Comparison of ENCODE assay signal across 27 cellular contexts in genomic region chr9:110575952-110576351, GRCh38. TPM values are rescaled to one million over a fixed set of nuclear protein-coding genes. Genes with fewer than 3 reads are reported as not detected.
DNase-seq lines count a peak whose midpoint lies in the region; ATAC-seq, FAIRE-seq and TF ChIP-seq lines count a peak whose summit lies in the region.
"Had no signal": no experiment of that assay in that cellular context is flagged by ENCODE, and none has a peak within 500 bp of the region (broad histone marks: within the 10 kb centered on the region; RNA-seq: fewer than 3 reads in every experiment).

No MANE protein-coding gene starts in this region.

- H3K4me3 ChIP-seq in A549 (no peak overlapping the region), IMR-90 (ENCODE audit: insufficient read depth, low read depth, low read length) (no peak overlapping the region), endothelial cell of umbilical vein (replicated peaks in 1 of 3; ENCODE audit: insufficient read depth in 1 of 3, low read depth in 1 of 3, low read length in 3 of 3) (no peak overlapping the region), lower lobe of right lung (peak overlapping the region; percentile 60)
- H3K4me3 ChIP-seq: BLaER1, SK-N-MC had no signal

- no peak overlapping the region for H3K56ac ChIP-seq in IMR-90 (ENCODE audit: extremely low read depth, insufficient read depth, low read length)

- H3K27ac ChIP-seq in A549 (0 out of 6 replicates have a peak overlapping the region, but pooled peaks of 1 of the 2 experiments have one; percentile 1), IMR-90 (ENCODE audit: insufficient read depth, low read length) (no peak overlapping the region), endothelial cell of umbilical vein (ENCODE audit: insufficient read depth, low read depth, low read length) (no peak overlapping the region), lower lobe of right lung (no peak overlapping the region)
- H3K27ac ChIP-seq: BLaER1, foreskin keratinocyte, SK-N-MC, spleen had no signal

- no peak overlapping the region for H4K5ac ChIP-seq in IMR-90 (ENCODE audit: low read depth, low read length)

- H3K36me3 ChIP-seq in IMR-90 (ENCODE audit: control insufficient read depth, insufficient read depth, low read length): peaks cover 3% of the 10 kb centered on the region
- no peaks in the 10 kb centered on the region for H3K36me3 ChIP-seq in endothelial cell of umbilical vein (ENCODE audit: control insufficient read depth in 2 of 2, extremely low read depth in 1 of 2, insufficient read depth in 2 of 2, low read length in 2 of 2)
- H3K36me3 ChIP-seq in lower lobe of right lung: no peaks in the 10 kb centered on the region
- H3K36me3 ChIP-seq: BLaER1, spleen had no signal

- peaks cover 5% of the 10 kb centered on the region for H3K9me1 ChIP-seq in IMR-90 (ENCODE audit: insufficient read depth, low read length)
- no peaks in the 10 kb centered on the region for H3K9me1 ChIP-seq in endothelial cell of umbilical vein (replicated peaks; ENCODE audit: control insufficient read depth, extremely low read depth, insufficient read depth, low read length)

- no peaks in the 10 kb centered on the region for H3K4me1 Mint-ChIP-seq in activated T-cell treated with anti-CD3 and anti-CD28 coated beads, Interleukin-2, amount 50 U/mL, for 4 hours (ENCODE audit: low read depth)
- H3K4me1 Mint-ChIP-seq: activated CD4-positive, alpha-beta memory T cell treated with anti-CD3 and anti-CD28 coated beads, Interleukin-2, amount 10 ng/mL, durations not matched to agents 7 days and 5 days; central memory CD8-positive, alpha-beta T cell had no signal

- TF ChIP-seq EP300 in A549 (IDR thresholded peaks at IDR 0.05): no peak

- DNase-seq in A549 (ENCODE audit: low read depth in 1 of 2, low spot score in 1 of 2): no peak
- no peak for DNase-seq in IMR-90
- DNase-seq in endothelial cell of umbilical vein (ENCODE audit: low read depth, low spot score): peak; percentile 9
- no peak for DNase-seq in lower lobe of right lung
- DNase-seq in kidney tubule cell (ENCODE audit: low spot score): no peak
- no peak for DNase-seq in posterior cingulate gyrus
- no peak for DNase-seq in DMS79 treated with DMSO at 0.1 percent for 48 hours (lab: John Stamatoyannopoulos, UW)
- no peak for DNase-seq in activated T-cell treated with anti-CD3 and anti-CD28 coated beads, Interleukin-2, amount 50 U/mL, for 4 hours
- DNase-seq: activated CD4-positive, alpha-beta memory T cell treated with anti-CD3 and anti-CD28 coated beads, Interleukin-2, amount 10 ng/mL, durations not matched to agents 7 days and 5 days; activated CD4-positive, alpha-beta T cell treated with anti-CD3 and anti-CD28 coated beads for 1 hour; activated CD8-positive, alpha-beta memory T cell treated with anti-CD3 and anti-CD28 coated beads, Interleukin-2, amount 50 U/mL, for 48 hours; DMS79; HCEC 1CT; KG1; NCI-H1436 treated with DMSO at 0.1 percent for 48 hours; NCI-H2107; NCI-H82; retina; spleen; T-helper 17 cell had no signal

- in situ Hi-C loops in IMR-90 (cut with MboI; ENCODE audit: low sequenced_read_pairs): no loop called here

- CTCF ChIA-PET in A549 (lab: Yijun Ruan, JAX): interaction anchor here (0.9 to 1.1 kb wide), 3 partner anchors 45 to 392 kb away, joined by 3 to 4 read pairs (median 3); no protein-coding TSS in a partner anchor
- CTCF ChIA-PET in IMR-90 (lab: Yijun Ruan, JAX): no interaction called here
- CTCF ChIA-PET in endothelial cell of umbilical vein (lab: Charles Lee): interaction anchor here (0.6 to 1.0 kb wide), 2 partner anchors 13 to 21 kb away, joined by 3 read pairs; no protein-coding TSS in a partner anchor

- no peak for TF ChIP-seq RAD21 in A549 (conservative IDR thresholded peaks at IDR 0.05 in 1 of 2, IDR thresholded peaks at IDR 0.05 in 1 of 2)
- no peak for TF ChIP-seq RAD21 in IMR-90 (IDR thresholded peaks at IDR 0.05; ENCODE audit: low read length)

- no peak for TF ChIP-seq POLR2A in A549 (IDR thresholded peaks at IDR 0.05; ENCODE audit: low read length)
- no peak for TF ChIP-seq POLR2A in IMR-90 (IDR thresholded peaks at IDR 0.05; ENCODE audit: low read depth, low read length)
- no peak for TF ChIP-seq POLR2A in endothelial cell of umbilical vein (IDR thresholded peaks at IDR 0.05; ENCODE audit: low read depth, low read length)

- H3K27me3 ChIP-seq in IMR-90 (ENCODE audit: control insufficient read depth, insufficient read depth, low read length): no peaks in the 10 kb centered on the region
- H3K27me3 ChIP-seq in endothelial cell of umbilical vein (ENCODE audit: control insufficient read depth in 2 of 2, insufficient read depth in 2 of 2, low read length in 2 of 2): peaks cover 19 to 28% of the 10 kb centered on the region in 2 experiments
- H3K27me3 ChIP-seq in lower lobe of right lung (ENCODE audit: low read depth): peaks cover 34% of the 10 kb centered on the region
- H3K27me3 ChIP-seq: BLaER1 had no signal

- BruUV-seq in IMR-90 (replicated peaks; lab: Mats Ljungman, UMichigan) (no TSS peak), endothelial cell of umbilical vein (replicated peaks; lab: Mats Ljungman, UMichigan) (no TSS peak)

- no peak overlapping the region for H4K8ac ChIP-seq in IMR-90 (ENCODE audit: low read depth in 2 of 2, low read length in 2 of 2)

- no peak overlapping the region; the same call in 1 of the 2 replicates for H4K91ac ChIP-seq in IMR-90 (ENCODE audit: insufficient read depth, low read depth, low read length)

- no peak overlapping the region for H3K18ac ChIP-seq in IMR-90 (ENCODE audit: low read depth, low read length)

- no peak overlapping the region for H2AK5ac ChIP-seq in IMR-90 (ENCODE audit: low read depth, low read length)

- H3K4me2 ChIP-seq in A549: peak overlapping the region; percentile 8; the same call in 2 of the 3 replicates
- peak overlapping the region; percentile 57; the same call in 1 of the 2 replicates for H3K4me2 ChIP-seq in IMR-90 (ENCODE audit: low read depth, low read length)
- no peak overlapping the region for H3K4me2 ChIP-seq in endothelial cell of umbilical vein (ENCODE audit: insufficient read depth, low read length)
- H3K4me2 ChIP-seq: BLaER1 had no signal

- H3K9ac ChIP-seq in IMR-90 (ENCODE audit: low read depth, low read length) (no peak overlapping the region), endothelial cell of umbilical vein (replicated peaks; ENCODE audit: extremely low read depth, insufficient read depth, low read length) (no peak overlapping the region)
- H3K9ac ChIP-seq: BLaER1 had no signal

- H2BK20ac ChIP-seq in IMR-90 (ENCODE audit: low read depth, low read length): no peak overlapping the region

- H3K79me1 ChIP-seq in IMR-90 (ENCODE audit: low read depth in 1 of 2, low read length in 2 of 2): peaks cover 3 to 12% of the 10 kb centered on the region in 2 experiments; a peak in 2 of 4 replicates

- POLR2A ChIA-PET in A549 (lab: Yijun Ruan, JAX) (interaction anchor here (1.0 kb wide), 1 partner anchor 319 kb away, joined by 3 read pairs; the partner anchor contains the start of gene TXN), IMR-90 (lab: Charles Lee; ENCODE audit: unreplicated experiment) (interaction anchor here (0.5 kb wide), 1 partner anchor 265 kb away, joined by 3 read pairs; no protein-coding TSS in a partner anchor), endothelial cell of umbilical vein (lab: Charles Lee) (no interaction called here)

- H2AK9ac ChIP-seq in IMR-90 (replicated peaks; ENCODE audit: low read depth, low read length, poor library complexity): no peak overlapping the region

- H3K23ac ChIP-seq in IMR-90 (ENCODE audit: low read depth, low read length): no peak overlapping the region

- no peak overlapping the region for H2BK120ac ChIP-seq in IMR-90 (ENCODE audit: low read depth, low read length)

- no peaks in the 10 kb centered on the region for H3K79me2 ChIP-seq in endothelial cell of umbilical vein (ENCODE audit: control insufficient read depth, insufficient read depth, low read length)

- no peak overlapping the region for H3K4me3 Mint-ChIP-seq in activated T-cell treated with anti-CD3 and anti-CD28 coated beads, Interleukin-2, amount 50 U/mL, for 4 hours
- H3K4me3 Mint-ChIP-seq: activated CD4-positive, alpha-beta memory T cell treated with anti-CD3 and anti-CD28 coated beads, Interleukin-2, amount 10 ng/mL, durations not matched to agents 7 days and 5 days; activated naive CD8-positive, alpha-beta T cell; central memory CD8-positive, alpha-beta T cell; T-helper 17 cell had no signal

- no peaks in the 10 kb centered on the region for H3K9me3 Mint-ChIP-seq in activated T-cell treated with anti-CD3 and anti-CD28 coated beads, Interleukin-2, amount 50 U/mL, for 4 hours
- H3K9me3 Mint-ChIP-seq: activated CD4-positive, alpha-beta memory T cell treated with anti-CD3 and anti-CD28 coated beads, Interleukin-2, amount 10 ng/mL, durations not matched to agents 7 days and 5 days; activated T-helper 2 cell treated with anti-CD3 and anti-CD28 coated beads, Interferon-gamma antibody, Interleukin-2, Interleukin-4, amounts not matched to agents 10 μg/mL and 5 μg/mL and 100 μg/mL, durations not matched to agents 14 hours and 24 hours and 36 hours; central memory CD8-positive, alpha-beta T cell had no signal

- ATAC-seq in A549 (no peak), IMR-90 (ENCODE audit: low read depth) (no peak), lower lobe of right lung (no peak)
- ATAC-seq in activated T-cell treated with anti-CD3 and anti-CD28 coated beads, Interleukin-2, amount 50 U/mL, for 4 hours: no peak
- ATAC-seq: foreskin keratinocyte, left lobe of liver, T-helper 17 cell had no signal

- FAIRE-seq in A549 (lab: Jason Lieb, UNC): no peak
- no peak for FAIRE-seq in endothelial cell of umbilical vein (lab: Jason Lieb, UNC)

- no peak overlapping the region for H3K4ac ChIP-seq in IMR-90 (ENCODE audit: low read depth, low read length)

- H3K27me3 Mint-ChIP-seq in activated T-cell treated with anti-CD3 and anti-CD28 coated beads, Interleukin-2, amount 50 U/mL, for 4 hours (ENCODE audit: low read depth): peaks cover 34% of the 10 kb centered on the region

- H4K20me1 ChIP-seq in IMR-90 (ENCODE audit: insufficient read depth, low read length) (no peaks in the 10 kb centered on the region), endothelial cell of umbilical vein (replicated peaks; ENCODE audit: control insufficient read depth, extremely low read depth, insufficient read depth, low read length) (no peaks in the 10 kb centered on the region)
- H4K20me1 ChIP-seq: BLaER1 had no signal

- dilution Hi-C loops in IMR-90 (cut with HindIII; ENCODE audit: low sequenced_read_pairs, unreplicated experiment): no loop called here
- dilution Hi-C loops in endothelial cell of umbilical vein (cut with MboI; ENCODE audit: extremely low pct_ligation_motif_present, low sequenced_read_pairs): no loop called here

- H3K4me1 ChIP-seq in A549 (peaks cover 22% of the 10 kb centered on the region; the same call in 2 of the 3 replicates), IMR-90 (ENCODE audit: control insufficient read depth, insufficient read depth, low read length) (peaks cover 21% of the 10 kb centered on the region), endothelial cell of umbilical vein (ENCODE audit: control insufficient read depth, extremely low read depth, insufficient read depth, low read length) (peaks cover 8% of the 10 kb centered on the region), lower lobe of right lung (no peaks in the 10 kb centered on the region)
- H3K4me1 ChIP-seq: BLaER1 had no signal

- H3K14ac ChIP-seq in IMR-90 (replicated peaks; ENCODE audit: low read depth, low read length): no peak overlapping the region

- TF ChIP-seq CTCF in A549 (IDR thresholded peaks at IDR 0.05): no peak
- no peak for TF ChIP-seq CTCF in IMR-90 (conservative IDR thresholded peaks at IDR 0.05; ENCODE audit: low read depth, low read length)
- TF ChIP-seq CTCF in endothelial cell of umbilical vein (IDR thresholded peaks at IDR 0.05; ENCODE audit: extremely low read depth in 1 of 2, insufficient read depth in 1 of 2, low read depth in 1 of 2, low read length in 2 of 2): no peak
- no peak for TF ChIP-seq CTCF in lower lobe of right lung (IDR thresholded peaks at IDR 0.05)

- H3K36me3 Mint-ChIP-seq in activated T-cell treated with anti-CD3 and anti-CD28 coated beads, Interleukin-2, amount 50 U/mL, for 4 hours (ENCODE audit: insufficient read depth): no peaks in the 10 kb centered on the region
- H3K36me3 Mint-ChIP-seq: activated naive CD8-positive, alpha-beta T cell had no signal

- intact Hi-C loops in IMR-90 (cut with micrococcal nuclease): loop anchor here (5.0 to 10.0 kb wide), 3 partner anchors 39 to 721 kb away; partner anchors contain the start of gene TXN
- intact Hi-C loops in endothelial cell of umbilical vein (cut with micrococcal nuclease): loop anchor here (5.0 kb wide), 1 partner anchor 54 kb away; no protein-coding TSS in a partner anchor
- intact Hi-C loops in lower lobe of right lung (cut with DNase I): no loop called here
- intact Hi-C loops in posterior cingulate gyrus (cut with DNase I): loop anchor here (5.0 kb wide), 1 partner anchor 319 kb away; the partner anchor contains the start of gene TXN

- H2AFZ ChIP-seq in IMR-90 (replicated peaks; ENCODE audit: low read length, poor library complexity) (no peak overlapping the region), endothelial cell of umbilical vein (ENCODE audit: low read depth, low read length) (no peak overlapping the region)

- H3K9me3 ChIP-seq in A549 (no peaks in the 10 kb centered on the region), IMR-90 (ENCODE audit: control insufficient read depth, insufficient read depth, low read length) (no peaks in the 10 kb centered on the region), endothelial cell of umbilical vein (replicated peaks; ENCODE audit: control insufficient read depth, insufficient read depth, low read length) (no peaks in the 10 kb centered on the region), lower lobe of right lung (no peaks in the 10 kb centered on the region)
- H3K9me3 ChIP-seq: spleen had no signal

- H2BK15ac ChIP-seq in IMR-90 (ENCODE audit: low read depth, low read length): no peak overlapping the region

- no peak overlapping the region for H2BK5ac ChIP-seq in IMR-90 (ENCODE audit: low read depth, low read length, poor library complexity, severe bottlenecking)

RNA-seq across cellular contexts. Expression of gene SVEP1, which starts 3.6 kb away (rescaled TPM):
- polyA plus RNA-seq in A549 (2011; rRNA removed) (0.52 and 0.74 TPM in 2 replicates), A549 (2017; fragmentation: RNase III; extraction: RNeasy Plus Mini Kit Qiagen cat#74134 plus additional on column Dnase treatment) (1.5 TPM in 3 replicates), IMR-90 (2012; rRNA removed) (3.8 and 4.8 TPM in 2 replicates), endothelial cell of umbilical vein (0.04 and 0.05 TPM in 2 replicates)
- 0.05 TPM in 2 replicates for polyA plus RNA-seq in A549 (2012; cell fraction: cytosol; rRNA removed)
- polyA plus RNA-seq in A549 (2012; cell fraction: nucleus; rRNA removed): 0.12 and 0.27 TPM in 2 replicates
- polyA minus RNA-seq in A549 (2011; rRNA and poly(A)+ RNA removed): 1.6 and 1.8 TPM in 2 replicates
- total RNA-seq in IMR-90 (2012; rRNA removed) (13.1 and 16.7 TPM in 2 replicates), endothelial cell of umbilical vein (0.12 and 0.29 TPM in 2 replicates), lower lobe of right lung (55.9 TPM)
- 2.1 and 2.8 TPM in 2 replicates for polyA plus RNA-seq in IMR-90 (2012; cell fraction: cytosol; rRNA removed)
- polyA plus RNA-seq in IMR-90 (2012; cell fraction: nucleus; rRNA removed; ENCODE audit: low replicate concordance): 2.7 and 10.2 TPM in 2 replicates
- 0.01 and 0.03 TPM in 2 replicates for polyA plus RNA-seq in endothelial cell of umbilical vein (2011; cell fraction: cytosol; rRNA removed)
- polyA plus RNA-seq in endothelial cell of umbilical vein (2011; cell fraction: nucleus; rRNA removed): 0.03 and 0.04 TPM in 2 replicates
- polyA plus RNA-seq in endothelial cell of umbilical vein (2012): 0.04 and 0.05 TPM in 2 replicates
- polyA minus RNA-seq in endothelial cell of umbilical vein: 0.28 TPM in 1 of 2 replicates, not detected in the other
- polyA minus RNA-seq in endothelial cell of umbilical vein (2011; cell fraction: cytosol; rRNA and poly(A)+ RNA removed): not detected
- polyA minus RNA-seq in endothelial cell of umbilical vein (2011; cell fraction: nucleus; rRNA and poly(A)+ RNA removed): 0.14 and 0.19 TPM in 2 replicates
- under 1 TPM; 0.03 to 0.05 (median 0.05) TPM for total RNA-seq in activated T-cell treated with anti-CD3 and anti-CD28 coated beads, Interleukin-2, amount 50 U/mL, for 4 hours
- total RNA-seq: activated CD4-positive, alpha-beta memory T cell treated with anti-CD3 and anti-CD28 coated beads, Interleukin-2, amount 10 ng/mL, durations not matched to agents 7 days and 5 days; activated T-helper 2 cell treated with anti-CD3 and anti-CD28 coated beads, Interferon-gamma antibody, Interleukin-2, Interleukin-4, amounts not matched to agents 10 μg/mL and 5 μg/mL and 100 μg/mL, durations not matched to agents 14 hours and 24 hours and 36 hours had no signal
- polyA plus RNA-seq: foreskin keratinocyte had no signal

Comparison
In these comparisons a context has a peak if more than half of its experiments do, and no peak if none do; other contexts are left out.
1. RNA of gene SVEP1, which starts 3.6 kb away (total RNA-seq): 55.9 TPM in lower lobe of right lung (single experiment) and 13.1 to 16.7 TPM in IMR-90; 0.12 to 0.29 TPM in endothelial cell of umbilical vein and 0.03 to 0.05 TPM in activated T-cell treated with anti-CD3 and anti-CD28 coated beads, Interleukin-2, amount 50 U/mL, for 4 hours; every median in the first group is over 10 times any median in the second.